ENCODE assay signal across 11 cellular contexts in the genomic region with DNA sequence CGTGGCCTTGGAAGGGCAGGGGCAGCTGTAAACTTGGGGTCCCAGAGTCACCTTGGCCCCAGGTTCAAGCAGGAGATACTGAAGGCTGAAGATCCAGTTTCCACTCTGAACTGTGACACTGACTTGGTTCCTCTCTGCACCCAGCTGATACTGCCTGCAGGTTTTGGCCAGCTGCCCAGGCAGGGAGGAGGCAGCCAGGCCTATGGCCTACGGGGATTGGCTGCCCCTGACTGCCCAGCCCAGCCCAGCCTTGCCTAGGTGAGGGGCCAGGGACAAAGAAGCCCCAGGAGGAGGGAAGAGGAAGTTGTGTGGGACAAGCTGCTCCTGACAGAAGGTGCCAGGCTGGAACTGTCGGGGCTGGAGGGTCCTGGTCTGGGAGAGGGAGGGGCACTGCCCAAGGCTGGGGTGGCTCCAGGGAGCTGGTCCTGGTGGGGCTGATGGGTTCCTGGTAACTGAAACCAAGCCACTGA.
DNase-seq lines count a peak whose midpoint lies in the region; ATAC-seq and TF ChIP-seq lines count a peak whose summit lies in the region.
"Had no signal": no experiment of that assay in that cellular context is flagged by ENCODE, and none has a peak within 500 bp of the region (broad histone marks: within the 10 kb centered on the region; RNA-seq: fewer than 3 reads in every experiment).

No MANE protein-coding gene starts in this region.

- DNase-seq in COR-L47 (lab: John Stamatoyannopoulos, UW) (peak; percentile 72), LoVo (ENCODE audit: low spot score) (peak; percentile 49), SHP77 (lab: John Stamatoyannopoulos, UW) (peak; percentile 63 to 72), kidney tubule cell (ENCODE audit: low spot score) (peak; percentile 43), NCI-H524 (lab: John Stamatoyannopoulos, UW) (no peak)
- no peak for DNase-seq in effector CD4-positive, alpha-beta T cell
- DNase-seq: activated CD4-positive, alpha-beta T cell treated with anti-CD3 and anti-CD28 coated beads for 36 hours; Caco-2; stimulated activated CD4-positive, alpha-beta T cell treated with anti-CD3 and anti-CD28 coated beads, Interleukin-1b, Interleukin-23, amount 100 ng/mL, for 48 hours had no signal

- ATAC-seq in GM19023 (IDR thresholded peaks at IDR 0.05; ENCODE audit: unreplicated experiment) (no peak), GM18505 (IDR thresholded peaks at IDR 0.05; ENCODE audit: unreplicated experiment) (no peak)
- ATAC-seq: activated CD4-positive, alpha-beta T cell treated with anti-CD3 and anti-CD28 coated beads for 36 hours had no signal

- TF ChIP-seq POLR2A in GM18505 (IDR thresholded peaks at IDR 0.05; ENCODE audit: borderline replicate concordance, extremely low read depth, insufficient read depth, insufficient read length) = no peak

Comparison
In these comparisons a context has a peak if more than half of its experiments do, and no peak if none do; other contexts are left out.
1. DNase-seq: peak in COR-L47 (single experiment), LoVo (single experiment), SHP77 (2 of 2) and kidney tubule cell (single experiment); none in NCI-H524 (0 of 2) and effector CD4-positive, alpha-beta T cell (single experiment).